Comparison of ENCODE assay signal across 9 cellular contexts in the genomic region with DNA sequence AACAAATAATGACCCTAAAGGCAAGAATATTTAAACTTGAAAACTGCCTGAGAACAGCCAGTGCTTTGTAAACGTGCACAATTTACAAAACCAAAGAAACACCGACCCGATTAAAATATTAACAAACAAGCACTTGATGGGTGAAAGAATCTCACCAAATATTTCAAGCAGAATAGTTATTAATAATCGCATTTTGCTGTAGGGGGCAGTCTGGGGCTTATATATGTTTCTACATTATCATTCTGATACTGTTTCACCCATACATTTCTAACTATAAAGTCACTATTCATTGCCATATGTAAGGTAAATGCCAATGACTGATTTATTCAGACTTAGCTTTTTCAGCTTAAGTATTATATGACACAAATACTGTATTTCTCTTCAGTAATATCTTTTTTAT. TPM values are rescaled to one million over a fixed set of nuclear protein-coding genes. Genes with fewer than 3 reads are reported as not detected.
DNase-seq lines count a peak whose midpoint lies in the region; ATAC-seq, FAIRE-seq and TF ChIP-seq lines count a peak whose summit lies in the region.
"Had no signal": no experiment of that assay in that cellular context is flagged by ENCODE, and none has a peak within 500 bp of the region (broad histone marks: within the 10 kb centered on the region; RNA-seq: fewer than 3 reads in every experiment).

No MANE protein-coding gene starts in this region.

- no peak for TF ChIP-seq EP300 in A549 (IDR thresholded peaks at IDR 0.05)

- H3K9ac ChIP-seq in OCI-LY3 (ENCODE audit: low read length): no peak overlapping the region

- no peak overlapping the region for H3K27ac Mint-ChIP-seq in activated CD8-positive, alpha-beta memory T cell treated with anti-CD3 and anti-CD28 coated beads, Interleukin-2, amount 10 ng/mL, durations not matched to agents 7 days and 5 days

- peak; percentile 23 to 27 for DNase-seq in A549 (ENCODE audit: low read depth in 1 of 2, low spot score in 1 of 2)
- DNase-seq in EL: peak; percentile 17
- DNase-seq in fibroblast of mammary gland (ENCODE audit: low read depth): peak; percentile 15
- no peak for DNase-seq in DMS153 treated with DMSO at 0.1 percent for 48 hours (lab: John Stamatoyannopoulos, UW; ENCODE audit: unreplicated experiment)
- DNase-seq in OCI-M2 (lab: John Stamatoyannopoulos, UW; ENCODE audit: unreplicated experiment): no peak
- DNase-seq in activated CD8-positive, alpha-beta memory T cell treated with anti-CD3 and anti-CD28 coated beads, Interleukin-2, amount 10 ng/mL, durations not matched to agents 7 days and 5 days: no peak
- DNase-seq in activated CD8-positive, alpha-beta memory T cell treated with anti-CD3 and anti-CD28 coated beads, Interleukin-2, amount 50 U/mL, for 4 hours: no peak

- no peak overlapping the region for H3K4me3 ChIP-seq in A549
- no peak overlapping the region for H3K4me3 ChIP-seq in OCI-LY3 (ENCODE audit: low read length)
- H3K4me3 ChIP-seq in fibroblast of mammary gland (ENCODE audit: control insufficient read depth, low read depth, low read length): no peak overlapping the region

- H4K20me1 ChIP-seq in OCI-LY3 (ENCODE audit: insufficient read depth, low read length): no peaks in the 10 kb centered on the region

- peaks cover 16% of the 10 kb centered on the region for H3K36me3 Mint-ChIP-seq in activated CD8-positive, alpha-beta memory T cell treated with anti-CD3 and anti-CD28 coated beads, Interleukin-2, amount 10 ng/mL, durations not matched to agents 7 days and 5 days

- 29% methylated on average over 4 of the region's 4 CpGs for WGBS in A549 (ENCODE audit: missing lambda C conversion rate)

- no peaks in the 10 kb centered on the region for H3K27me3 Mint-ChIP-seq in activated CD8-positive, alpha-beta memory T cell treated with anti-CD3 and anti-CD28 coated beads, Interleukin-2, amount 10 ng/mL, durations not matched to agents 7 days and 5 days
- H3K27me3 Mint-ChIP-seq: central memory CD8-positive, alpha-beta T cell had no signal

- H3K4me2 ChIP-seq in A549 (no peak overlapping the region), OCI-LY3 (ENCODE audit: low read length) (no peak overlapping the region)

- H3K4me1 Mint-ChIP-seq in activated CD8-positive, alpha-beta memory T cell treated with anti-CD3 and anti-CD28 coated beads, Interleukin-2, amount 10 ng/mL, durations not matched to agents 7 days and 5 days: peaks cover 3% of the 10 kb centered on the region

- peak; percentile 46 to 65; a peak in 4 of 5 replicates for TF ChIP-seq RAD21 in A549 (conservative IDR thresholded peaks at IDR 0.05 in 1 of 2, IDR thresholded peaks at IDR 0.05 in 1 of 2)

- no peak overlapping the region for H3K4me3 Mint-ChIP-seq in activated CD8-positive, alpha-beta memory T cell treated with anti-CD3 and anti-CD28 coated beads, Interleukin-2, amount 10 ng/mL, durations not matched to agents 7 days and 5 days
- H3K4me3 Mint-ChIP-seq: central memory CD8-positive, alpha-beta T cell had no signal

- H3K4me1 ChIP-seq in A549 (peaks cover 6% of the 10 kb centered on the region; the same call in 1 of the 3 replicates), OCI-LY3 (ENCODE audit: low read length) (no peaks in the 10 kb centered on the region)

- peak in 1 of 2 experiments; percentile 67; a peak in 3 of 6 replicates for ATAC-seq in A549
- ATAC-seq in activated CD8-positive, alpha-beta memory T cell treated with anti-CD3 and anti-CD28 coated beads, Interleukin-2, amount 10 ng/mL, durations not matched to agents 7 days and 5 days: no peak

- CTCF ChIA-PET in A549 (lab: Yijun Ruan, JAX): interaction anchor here (0.6 to 3.1 kb wide), 11 partner anchors 9 to 259 kb away, joined by 3 to 22 read pairs (median 4); no protein-coding TSS in a partner anchor
- CTCF ChIA-PET in activated CD8-positive, alpha-beta memory T cell treated with anti-CD3 and anti-CD28 coated beads, Interleukin-2, amount 10 ng/mL, durations not matched to agents 7 days and 5 days (lab: Charles Lee): interaction anchor here (0.7 to 2.6 kb wide), 5 partner anchors 8 to 369 kb away, joined by 3 to 18 read pairs (median 4); no protein-coding TSS in a partner anchor

- no peak for TF ChIP-seq POLR2A in A549 (IDR thresholded peaks at IDR 0.05; ENCODE audit: low read length)

- H3K27me3 ChIP-seq in OCI-LY3 (ENCODE audit: low read depth, low read length): no peaks in the 10 kb centered on the region

- H3K27ac ChIP-seq in A549 (no peak overlapping the region), OCI-LY3 (ENCODE audit: low read length) (no peak overlapping the region)

- no peaks in the 10 kb centered on the region for H3K9me3 Mint-ChIP-seq in activated CD8-positive, alpha-beta memory T cell treated with anti-CD3 and anti-CD28 coated beads, Interleukin-2, amount 10 ng/mL, durations not matched to agents 7 days and 5 days (ENCODE audit: low read depth)
- H3K9me3 Mint-ChIP-seq: central memory CD8-positive, alpha-beta T cell had no signal

- TF ChIP-seq CTCF in A549 (IDR thresholded peaks at IDR 0.05): peak; percentile 52
- TF ChIP-seq CTCF in OCI-LY3 (IDR thresholded peaks at IDR 0.05; ENCODE audit: low read depth, low read length): peak; percentile 43
- TF ChIP-seq CTCF in fibroblast of mammary gland (conservative IDR thresholded peaks at IDR 0.05; ENCODE audit: control insufficient read depth, insufficient read depth, low read depth, low read length): peak; percentile 37

- H3K9me3 ChIP-seq in A549 (no peaks in the 10 kb centered on the region), OCI-LY3 (ENCODE audit: insufficient read depth, low read length) (no peaks in the 10 kb centered on the region)

- peaks cover 13% of the 10 kb centered on the region for H3K36me3 ChIP-seq in OCI-LY3 (replicated peaks; ENCODE audit: low read depth, low read length)

- POLR2A ChIA-PET in A549 (lab: Yijun Ruan, JAX): no interaction called here

- H3K79me2 ChIP-seq in OCI-LY3 (ENCODE audit: low read length): peaks cover 12% of the 10 kb centered on the region

- no peak overlapping the region for H2AFZ ChIP-seq in OCI-LY3 (ENCODE audit: low read depth, low read length)

- no peak for FAIRE-seq in A549 (lab: Jason Lieb, UNC)

TF ChIP-seq in A549, 52 proteins besides CTCF, POLR2A, EP300 and RAD21:
- TF ChIP-seq MAFK (IDR thresholded peaks at IDR 0.05; ENCODE audit: partially characterized antibody) (no peak), HOXB13 (CRISPR knock-in tag; IDR thresholded peaks at IDR 0.05; ENCODE audit: low read depth) (no peak), CHD2 (IDR thresholded peaks at IDR 0.05; ENCODE audit: low read length, partially characterized antibody) (no peak), SMC3 (IDR thresholded peaks at IDR 0.05) (peak; percentile 24; the same call in 2 of the 3 replicates), ZFP36 (IDR thresholded peaks at IDR 0.05; ENCODE audit: borderline replicate concordance, partially characterized antibody) (no peak)
- TF ChIP-seq, protein P1, sequence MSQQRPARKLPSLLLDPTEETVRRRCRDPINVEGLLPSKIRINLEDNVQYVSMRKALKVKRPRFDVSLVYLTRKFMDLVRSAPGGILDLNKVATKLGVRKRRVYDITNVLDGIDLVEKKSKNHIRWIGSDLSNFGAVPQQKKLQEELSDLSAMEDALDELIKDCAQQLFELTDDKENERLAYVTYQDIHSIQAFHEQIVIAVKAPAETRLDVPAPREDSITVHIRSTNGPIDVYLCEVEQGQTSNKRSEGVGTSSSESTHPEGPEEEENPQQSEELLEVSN (IDR thresholded peaks at IDR 0.05; ENCODE audit: borderline replicate concordance, low read depth): no peak
TF ChIP-seq in A549: peak in this region for 1.

RNA-seq across cellular contexts. Expression of a gene that starts 37.7 kb away (rescaled TPM):
- polyA plus RNA-seq in A549 (2011; rRNA removed): 25.0 and 26.8 TPM in 2 replicates
- 38.9 and 52.6 TPM in 2 replicates for polyA plus RNA-seq in A549 (2012; cell fraction: cytosol; rRNA removed)
- 85.6 and 111 TPM in 2 replicates for polyA plus RNA-seq in A549 (2012; cell fraction: nucleus; rRNA removed)
- 29.5 to 32.9 TPM (median 30.0 TPM) in 3 replicates for polyA plus RNA-seq in A549 (2017; fragmentation: RNase III; extraction: RNeasy Plus Mini Kit Qiagen cat#74134 plus additional on column Dnase treatment)
- 32.4 and 40.0 TPM in 2 replicates for polyA minus RNA-seq in A549 (2011; rRNA and poly(A)+ RNA removed)
- total RNA-seq in activated CD8-positive, alpha-beta memory T cell treated with anti-CD3 and anti-CD28 coated beads, Interleukin-2, amount 10 ng/mL, durations not matched to agents 7 days and 5 days: 10 to 100 TPM; 50.5 to 60.9 TPM

Comparison
In these comparisons a context has a peak if more than half of its experiments do, and no peak if none do; other contexts are left out.
1. DNase-seq: peak in A549 (2 of 2), EL (single experiment) and fibroblast of mammary gland (single experiment); none in DMS153 treated with DMSO at 0.1 percent for 48 hours (single experiment), OCI-M2 (single experiment), activated CD8-positive, alpha-beta memory T cell treated with anti-CD3 and anti-CD28 coated beads, Interleukin-2, amount 10 ng/mL, durations not matched to agents 7 days and 5 days (single experiment) and activated CD8-positive, alpha-beta memory T cell treated with anti-CD3 and anti-CD28 coated beads, Interleukin-2, amount 50 U/mL, for 4 hours (single experiment).
2. Peak in every context shown above with its lines, with median percentiles within 50 percentile points of each other: CTCF ChIP-seq.